Comparison of ENCODE assay signal across 12 cellular contexts in the genomic region with DNA sequence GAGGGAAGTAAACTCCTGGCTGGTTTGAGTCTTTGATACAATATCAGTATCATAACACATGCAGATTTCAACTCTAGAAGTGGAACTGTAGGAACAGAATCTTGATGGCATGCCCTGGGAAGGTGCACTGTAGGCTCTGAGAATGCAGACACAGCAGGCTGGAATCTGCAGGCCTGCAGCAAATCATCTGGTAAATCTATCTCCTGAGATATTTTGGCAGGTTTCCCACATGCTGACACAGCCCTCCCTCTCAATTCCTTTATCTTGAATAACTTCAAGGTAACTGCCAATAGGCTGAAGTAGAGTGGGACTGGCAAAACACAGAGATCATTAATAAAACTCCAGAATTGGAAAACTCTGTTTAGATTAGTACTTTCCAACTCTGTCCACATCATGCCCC.
"Had no signal": no experiment of that assay in that cellular context is flagged by ENCODE, and none has a peak within 500 bp of the region (broad histone marks: within the 10 kb centered on the region; RNA-seq: fewer than 3 reads in every experiment).

No MANE protein-coding gene starts in this region.

- FAIRE-seq: islet of Langerhans had no signal

- H3K27ac ChIP-seq: right lobe of liver had no signal

- H3K4me3 ChIP-seq: right lobe of liver had no signal

- H3K9me3 ChIP-seq: right lobe of liver had no signal

- H3K36me3 ChIP-seq: right lobe of liver had no signal

- H3K4me1 ChIP-seq: right lobe of liver had no signal

- H3K27me3 ChIP-seq: right lobe of liver had no signal

- DNase-seq: activated CD4-positive, alpha-beta memory T cell treated with anti-CD3 and anti-CD28 coated beads for 36 hours; activated CD4-positive, CD25-positive, alpha-beta regulatory T cell treated with anti-CD3 and anti-CD28 coated beads, Interleukin-2, amount 50 U/mL, for 72 hours; activated effector memory CD4-positive, alpha-beta T cell treated with anti-CD3 and anti-CD28 coated beads, Interleukin-2, amount 50 U/mL, for 16 hours; activated T-cell treated with anti-CD3 and anti-CD28 coated beads, Interleukin-2, amount 50 U/mL, for 4 hours; anterior cingulate cortex; glutamatergic neuron; midbrain; right lobe of liver; stimulated activated CD4-positive, alpha-beta T cell treated with anti-CD3 and anti-CD28 coated beads, Interleukin-2, amount 100 ng/mL, for 24 hours; stimulated activated naive B cell treated with anti-CD40 and anti-IgM and Interleukin-4, amounts not matched to agents 10 μg/mL and 1 μg/mL and 100 μg/mL, for 72 hours; substantia nigra had no signal

- ATAC-seq: activated T-cell treated with anti-CD3 and anti-CD28 coated beads, Interleukin-2, amount 50 U/mL, for 4 hours; stimulated activated naive B cell treated with anti-CD40 and anti-IgM and Interleukin-4, amounts not matched to agents 10 μg/mL and 1 μg/mL and 100 μg/mL, for 72 hours had no signal
